8 cellular contexts compared by ENCODE assay signal in the genomic region with DNA sequence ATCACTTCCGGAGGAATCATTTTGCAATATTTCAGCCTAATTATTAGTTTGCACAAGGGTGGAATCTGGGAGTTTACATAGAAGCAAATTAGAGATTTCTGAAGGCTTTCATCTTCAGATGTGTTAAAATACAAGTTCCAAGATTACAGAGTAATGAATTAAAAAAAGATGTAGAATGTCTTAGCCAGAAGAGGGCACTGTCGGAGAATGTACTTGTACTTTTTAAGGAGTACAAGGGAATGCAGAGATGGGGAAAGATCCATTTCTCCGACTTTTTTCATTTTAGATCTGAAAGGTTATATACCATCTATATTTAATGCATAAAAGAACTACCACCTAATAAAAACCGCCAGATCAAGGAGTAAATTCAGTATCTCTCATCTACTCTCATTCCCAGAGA. TPM values are rescaled to one million over a fixed set of nuclear protein-coding genes. Genes with fewer than 3 reads are reported as not detected.
DNase-seq lines count a peak whose midpoint lies in the region; ATAC-seq and TF ChIP-seq lines count a peak whose summit lies in the region.

No MANE protein-coding gene starts in this region.

- H3K4me3 ChIP-seq in AG10803 (ENCODE audit: low read length), result no peak overlapping the region

- H3K4me1 Mint-ChIP-seq in activated T-cell treated with anti-CD3 and anti-CD28 coated beads, Interleukin-2, amount 50 U/mL, for 24 hours (ENCODE audit: low read depth), result peaks cover 9% of the 10 kb centered on the region

- H3K36me3 Mint-ChIP-seq in activated T-cell treated with anti-CD3 and anti-CD28 coated beads, Interleukin-2, amount 50 U/mL, for 24 hours (ENCODE audit: low read depth), result peaks cover 91% of the 10 kb centered on the region

- H3K27ac ChIP-seq in VCaP, result peak overlapping the region; percentile 32; the same call in 1 of the 2 replicates

- TF ChIP-seq CTCF in AG10803 (conservative IDR thresholded peaks at IDR 0.05; ENCODE audit: low read length) (peak; percentile 62), VCaP (conservative IDR thresholded peaks at IDR 0.05) (peak; percentile 73)

- DNase-seq in AG10803 (ENCODE audit: low read depth) (peak; percentile 73), H4 (ENCODE audit: low spot score) (peak; percentile 39), left kidney (ENCODE audit: low read depth, low spot score) (peak; percentile 52), T-helper 1 cell (no peak), DMS153 (lab: John Stamatoyannopoulos, UW) (no peak)
- DNase-seq in activated T-cell treated with anti-CD3 and anti-CD28 coated beads, Interleukin-2, amount 50 U/mL, for 24 hours, result no peak

- H3K27ac Mint-ChIP-seq in activated T-cell treated with anti-CD3 and anti-CD28 coated beads, Interleukin-2, amount 50 U/mL, for 24 hours, result no peak overlapping the region

- no peak overlapping the region for H3K4me3 Mint-ChIP-seq in activated T-cell treated with anti-CD3 and anti-CD28 coated beads, Interleukin-2, amount 50 U/mL, for 24 hours

- no peak for ATAC-seq in GM18498 (IDR thresholded peaks at IDR 0.05; ENCODE audit: unreplicated experiment)

- H3K27me3 Mint-ChIP-seq in activated T-cell treated with anti-CD3 and anti-CD28 coated beads, Interleukin-2, amount 50 U/mL, for 24 hours, result no peaks in the 10 kb centered on the region

- H3K9me3 Mint-ChIP-seq in activated T-cell treated with anti-CD3 and anti-CD28 coated beads, Interleukin-2, amount 50 U/mL, for 24 hours, result no peaks in the 10 kb centered on the region

RNA-seq across cellular contexts. Expression of gene WDR5B, which starts 43.1 kb away (rescaled TPM):
- 7.9 and 10.9 TPM in 2 replicates for total RNA-seq in H4 (2014; rRNA removed; shearing (Covaris generic))

RNA-seq across cellular contexts. Expression of gene KPNA1, which starts 55.7 kb away (rescaled TPM):
- 43.5 and 67.2 TPM in 2 replicates for total RNA-seq in H4 (2014; rRNA removed; shearing (Covaris generic))

Comparison
In these comparisons a context has a peak if more than half of its experiments do, and no peak if none do; other contexts are left out.
1. DNase-seq: peak in AG10803 (single experiment), H4 (single experiment) and left kidney (single experiment); none in T-helper 1 cell (0 of 5), DMS153 (single experiment) and activated T-cell treated with anti-CD3 and anti-CD28 coated beads, Interleukin-2, amount 50 U/mL, for 24 hours (single experiment).